ENCODE assay signal across 8 cellular contexts in the genomic region with DNA sequence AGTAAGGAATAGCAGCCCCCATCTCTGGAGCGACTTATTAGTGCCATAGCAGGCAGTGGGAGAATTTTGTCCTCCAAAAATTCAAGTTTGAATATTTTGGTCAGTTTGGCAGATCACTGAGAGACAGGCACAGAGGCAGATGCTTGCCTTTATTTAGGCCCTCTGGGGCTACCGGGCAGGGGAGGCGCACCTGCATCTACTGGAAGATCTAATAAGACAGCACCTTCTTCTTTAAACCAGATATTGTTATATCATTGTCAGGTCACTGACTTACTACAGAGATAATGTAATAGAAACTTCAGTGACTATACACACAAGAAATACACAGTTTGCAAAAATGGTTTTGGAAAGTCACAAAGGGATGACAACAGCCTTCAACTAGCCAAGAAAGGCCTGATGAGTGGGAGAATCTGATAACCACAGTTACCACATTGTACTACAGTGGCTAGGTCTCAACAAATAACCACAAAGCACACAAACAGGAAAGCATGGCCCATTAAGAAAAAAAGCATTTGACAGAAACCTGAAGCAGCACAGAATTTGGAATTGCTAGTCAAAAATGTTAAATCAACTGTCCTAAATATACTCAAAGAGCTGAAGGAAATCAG. TPM values are rescaled to one million over a fixed set of nuclear protein-coding genes. Genes with fewer than 3 reads are reported as not detected.
DNase-seq lines count a peak whose midpoint lies in the region; ATAC-seq and TF ChIP-seq lines count a peak whose summit lies in the region.

No MANE protein-coding gene starts in this region.

- H3K4me1 ChIP-seq in psoas muscle = no peaks in the 10 kb centered on the region

- intact Hi-C loops in activated CD8-positive, alpha-beta T cell treated with anti-CD3 and anti-CD28 coated beads for 36 hours (cut with micrococcal nuclease) = no loop called here
- intact Hi-C loops in psoas muscle (cut with DNase I) = no loop called here

- no peak for TF ChIP-seq CTCF in 22Rv1 (IDR thresholded peaks at IDR 0.05)
- no peak for TF ChIP-seq CTCF in activated CD8-positive, alpha-beta T cell treated with anti-CD3 and anti-CD28 coated beads for 36 hours (IDR thresholded peaks at IDR 0.05)
- TF ChIP-seq CTCF in psoas muscle (IDR thresholded peaks at IDR 0.05) = no peak

- WGBS in psoas muscle, 3 donors = 97 to 99% (median 99%) methylated on average over 3 of the region's 3 CpGs

- in situ Hi-C loops in G401 (cut with HindIII; ENCODE audit: low sequenced_read_pairs) = no loop called here

- POLR2A ChIA-PET in activated CD8-positive, alpha-beta T cell treated with anti-CD3 and anti-CD28 coated beads for 36 hours (lab: Charles Lee) = interaction anchor here (0.6 to 1.1 kb wide), 3 partner anchors 10 to 57 kb away, joined by 3 to 5 read pairs (median 4); a partner anchor contains a TSS

- H3K27ac ChIP-seq in 22Rv1 (peak overlapping the region; percentile 65; the same call in 1 of the 2 replicates), psoas muscle (no peak overlapping the region)

- no peaks in the 10 kb centered on the region for H3K27me3 ChIP-seq in psoas muscle (ENCODE audit: insufficient read depth in 3 of 3, low read length in 2 of 3)

- H3K9me3 Mint-ChIP-seq in activated CD8-positive, alpha-beta T cell treated with anti-CD3 and anti-CD28 coated beads for 36 hours = peaks cover 23% of the 10 kb centered on the region

- no peaks in the 10 kb centered on the region for H3K27me3 Mint-ChIP-seq in activated CD8-positive, alpha-beta T cell treated with anti-CD3 and anti-CD28 coated beads for 36 hours

- no peak overlapping the region for H3K4me3 Mint-ChIP-seq in activated CD8-positive, alpha-beta T cell treated with anti-CD3 and anti-CD28 coated beads for 36 hours

- H3K4me3 ChIP-seq in psoas muscle = no peak overlapping the region

- peaks cover 49% of the 10 kb centered on the region for H3K4me1 Mint-ChIP-seq in activated CD8-positive, alpha-beta T cell treated with anti-CD3 and anti-CD28 coated beads for 36 hours (ENCODE audit: low read depth)

- peaks cover 23% of the 10 kb centered on the region for H3K9me3 ChIP-seq in psoas muscle

- ATAC-seq in GM18868 (IDR thresholded peaks at IDR 0.05; ENCODE audit: unreplicated experiment) = peak; percentile 82
- ATAC-seq in HG02973 (IDR thresholded peaks at IDR 0.05; ENCODE audit: unreplicated experiment) = peak; percentile 72
- ATAC-seq in activated CD8-positive, alpha-beta T cell treated with anti-CD3 and anti-CD28 coated beads for 36 hours = peak; percentile 73
- ATAC-seq in psoas muscle = no peak

- H3K36me3 Mint-ChIP-seq in activated CD8-positive, alpha-beta T cell treated with anti-CD3 and anti-CD28 coated beads for 36 hours (ENCODE audit: low read depth) = peaks cover 43% of the 10 kb centered on the region

- no peaks in the 10 kb centered on the region for H3K36me3 ChIP-seq in psoas muscle (ENCODE audit: insufficient read depth in 1 of 2, low read depth in 1 of 2)

- CTCF ChIA-PET in activated CD8-positive, alpha-beta T cell treated with anti-CD3 and anti-CD28 coated beads for 36 hours (lab: Charles Lee) = interaction anchor here (0.9 to 1.2 kb wide), 3 partner anchors 10 to 17 kb away, joined by 4 read pairs; no protein-coding TSS in a partner anchor

- no peak for DNase-seq in activated CD8-positive, alpha-beta T cell treated with anti-CD3 and anti-CD28 coated beads for 36 hours
- DNase-seq in psoas muscle (no peak), G401 (ENCODE audit: low spot score) (no peak), GM03348 (ENCODE audit: low spot score) (no peak), NCI-H146 treated with DMSO at 0.1 percent for 48 hours (lab: John Stamatoyannopoulos, UW; ENCODE audit: unreplicated experiment) (no peak)

- H3K27ac Mint-ChIP-seq in activated CD8-positive, alpha-beta T cell treated with anti-CD3 and anti-CD28 coated beads for 36 hours = peak overlapping the region; percentile 31

RNA-seq across cellular contexts. Expression of a gene that starts 56.8 kb away (rescaled TPM):
- 10 to 100 TPM; 28.4 to 29.0 TPM for total RNA-seq in activated CD8-positive, alpha-beta T cell treated with anti-CD3 and anti-CD28 coated beads for 36 hours
- total RNA-seq in psoas muscle = 10 to 100 TPM; 13.3 to 21.4 (median 16.1) TPM
- 10 to 100 TPM in 1 of 3 donors, 1 to 10 TPM in 2; 7.2 to 10.2 (median 8.8) TPM for polyA plus RNA-seq in psoas muscle
- 13.9 and 26.2 TPM in 2 replicates for total RNA-seq in G401 (2014; rRNA removed; shearing (Covaris generic))

Comparison
In these comparisons a context has a peak if more than half of its experiments do, and no peak if none do; other contexts are left out.
1. ATAC-seq: peak in GM18868 (single experiment), HG02973 (single experiment) and activated CD8-positive, alpha-beta T cell treated with anti-CD3 and anti-CD28 coated beads for 36 hours (single experiment); none in psoas muscle (0 of 4).